Comparison of ENCODE assay signal across 22 cellular contexts in genomic region chr3:55042591-55042990, GRCh38.
A peak's percentile ranks its signal among the peaks of the same experiment; 100 is the strongest.
DNase-seq lines count a peak whose midpoint lies in the region; ATAC-seq and TF ChIP-seq lines count a peak whose summit lies in the region.
"Had no signal": no experiment of that assay in that cellular context is flagged by ENCODE, and none has a peak within 500 bp of the region (broad histone marks: within the 10 kb centered on the region; RNA-seq: fewer than 3 reads in every experiment).

No MANE protein-coding gene starts in this region.

- DNase-seq in AG04450 (ENCODE audit: low read depth, low spot score) (no peak), HFFc6 (no peak), adipocyte (ENCODE audit: low read depth) (peak; percentile 8), fibroblast of villous mesenchyme (ENCODE audit: low read depth) (peak; percentile 40), ascending aorta (ENCODE audit: low spot score in 2 of 2) (no peak), Right ventricle myocardium superior (no peak), lower lobe of right lung (no peak)
- DNase-seq: activated CD4-positive, alpha-beta T cell treated with anti-CD3 and anti-CD28 coated beads, Interleukin-2, amount 50 U/mL, for 1 hour; activated T-cell treated with anti-CD3 and anti-CD28 coated beads, Interleukin-2, amount 50 U/mL, for 24 hours; CD4-positive, CD25-positive, alpha-beta regulatory T cell; DMS79 treated with DMSO at 0.1 percent for 48 hours; effector CD8-positive, alpha-beta T cell; foreskin melanocyte; MV-4-11; NCI-H2029; NCI-H774; stimulated activated CD4-positive, alpha-beta T cell treated with anti-CD3 and anti-CD28 coated beads, Interleukin-4, amount 100 ng/mL, for 1 hour had no signal

- H3K4me1 Mint-ChIP-seq in HFFc6 (ENCODE audit: low read depth), result no peaks in the 10 kb centered on the region; the same call in 1 of the 2 replicates
- H3K4me1 Mint-ChIP-seq: activated naive CD4-positive, alpha-beta T cell treated with anti-CD3 and anti-CD28 coated beads, Interleukin-2, amount 50 U/mL, for 24 hours; CD4-positive, CD25-positive, alpha-beta regulatory T cell had no signal

- H3K27me3 ChIP-seq in AG04450 (ENCODE audit: control insufficient read depth, insufficient read depth, low read length) (no peaks in the 10 kb centered on the region), adipocyte (replicated peaks; ENCODE audit: control insufficient read depth, insufficient read depth, low read length) (no peaks in the 10 kb centered on the region), ascending aorta (no peaks in the 10 kb centered on the region), lower lobe of right lung (ENCODE audit: low read depth) (no peaks in the 10 kb centered on the region)
- H3K27me3 ChIP-seq: cardiac muscle cell, vagina had no signal

- no peaks in the 10 kb centered on the region for H3K9me3 Mint-ChIP-seq in HFFc6
- H3K9me3 Mint-ChIP-seq: activated T-cell treated with anti-CD3 and anti-CD28 coated beads, Interleukin-2, amount 50 U/mL, for 24 hours had no signal

- H3K27ac ChIP-seq in AG04450 (ENCODE audit: low read depth, low read length) (no peak overlapping the region), ascending aorta (no peak overlapping the region), lower lobe of right lung (no peak overlapping the region)
- H3K27ac ChIP-seq: A549, cardiac muscle cell, vagina had no signal

- H3K36me3 ChIP-seq in adipocyte (ENCODE audit: control insufficient read depth, insufficient read depth, low read length, severe bottlenecking) (no peaks in the 10 kb centered on the region), ascending aorta (no peaks in the 10 kb centered on the region), lower lobe of right lung (no peaks in the 10 kb centered on the region)
- H3K36me3 ChIP-seq: cardiac muscle cell, vagina had no signal

- no peaks in the 10 kb centered on the region; the same call in 1 of the 2 replicates for H3K27me3 Mint-ChIP-seq in HFFc6 (ENCODE audit: insufficient read depth)
- H3K27me3 Mint-ChIP-seq: activated naive CD4-positive, alpha-beta T cell treated with anti-CD3 and anti-CD28 coated beads, Interleukin-2, amount 50 U/mL, for 24 hours; activated T-cell treated with anti-CD3 and anti-CD28 coated beads, Interleukin-2, amount 50 U/mL, for 24 hours; CD4-positive, CD25-positive, alpha-beta regulatory T cell had no signal

- no peak for ATAC-seq in Right ventricle myocardium superior (ENCODE audit: poor library complexity)
- no peak for ATAC-seq in HG03354 (IDR thresholded peaks at IDR 0.05; ENCODE audit: poor library complexity, severe bottlenecking, unreplicated experiment)
- no peak for ATAC-seq in lower lobe of right lung
- ATAC-seq: A549 had no signal

- intact Hi-C loops in ascending aorta (cut with DNase I) (no loop called here), Right ventricle myocardium superior (cut with DNase I) (no loop called here), lower lobe of right lung (cut with DNase I) (no loop called here)

- CTCF ChIA-PET in AG04450 (lab: Charles Lee), result no interaction called here

- TF ChIP-seq CTCF in AG04450 (IDR thresholded peaks at IDR 0.05; ENCODE audit: low read depth, low read length) (0 out of 2 replicates have a peak, but pooled peaks have one; percentile 6), HFFc6 (IDR thresholded peaks at IDR 0.05) (peak; percentile 34; the same call in 1 of the 2 replicates), fibroblast of villous mesenchyme (IDR thresholded peaks at IDR 0.05; ENCODE audit: insufficient read depth, low read depth, low read length) (peak; percentile 46), ascending aorta (IDR thresholded peaks at IDR 0.05) (no peak), lower lobe of right lung (IDR thresholded peaks at IDR 0.05) (no peak)

- no peak overlapping the region for H3K9ac ChIP-seq in adipocyte (ENCODE audit: low read length)

- H3K36me3 Mint-ChIP-seq in HFFc6 (ENCODE audit: low read depth), result no peaks in the 10 kb centered on the region
- H3K36me3 Mint-ChIP-seq: activated naive CD4-positive, alpha-beta T cell treated with anti-CD3 and anti-CD28 coated beads, Interleukin-2, amount 50 U/mL, for 24 hours; CD4-positive, CD25-positive, alpha-beta regulatory T cell had no signal

- H3K27ac Mint-ChIP-seq in HFFc6, result no peak overlapping the region
- H3K27ac Mint-ChIP-seq: activated naive CD4-positive, alpha-beta T cell treated with anti-CD3 and anti-CD28 coated beads, Interleukin-2, amount 50 U/mL, for 24 hours; activated T-cell treated with anti-CD3 and anti-CD28 coated beads, Interleukin-2, amount 50 U/mL, for 24 hours; CD4-positive, CD25-positive, alpha-beta regulatory T cell had no signal

- H3K4me1 ChIP-seq in adipocyte (ENCODE audit: control insufficient read depth, insufficient read depth, low read length), result no peaks in the 10 kb centered on the region
- H3K4me1 ChIP-seq in ascending aorta, result no peaks in the 10 kb centered on the region
- H3K4me1 ChIP-seq in lower lobe of right lung, result no peaks in the 10 kb centered on the region
- H3K4me1 ChIP-seq: A549, vagina had no signal

- H3K4me3 Mint-ChIP-seq in HFFc6, result no peak overlapping the region
- H3K4me3 Mint-ChIP-seq: activated naive CD4-positive, alpha-beta T cell treated with anti-CD3 and anti-CD28 coated beads, Interleukin-2, amount 50 U/mL, for 24 hours; activated T-cell treated with anti-CD3 and anti-CD28 coated beads, Interleukin-2, amount 50 U/mL, for 24 hours; CD4-positive, CD25-positive, alpha-beta regulatory T cell had no signal

- H3K4me3 ChIP-seq in AG04450 (ENCODE audit: low read depth, low read length), result no peak overlapping the region
- no peak overlapping the region for H3K4me3 ChIP-seq in adipocyte (ENCODE audit: low read length)
- H3K4me3 ChIP-seq in fibroblast of villous mesenchyme (ENCODE audit: low read depth, low read length), result no peak overlapping the region
- H3K4me3 ChIP-seq in ascending aorta, result no peak overlapping the region
- no peak overlapping the region for H3K4me3 ChIP-seq in lower lobe of right lung
- H3K4me3 ChIP-seq: A549, cardiac muscle cell, vagina had no signal

- POLR2A ChIA-PET in AG04450 (lab: Yijun Ruan, JAX), result no interaction called here

- H3K9me3 ChIP-seq in AG04450 (ENCODE audit: control insufficient read depth, insufficient read depth, low read length) (no peaks in the 10 kb centered on the region), adipocyte (ENCODE audit: control insufficient read depth, low read length) (no peaks in the 10 kb centered on the region), ascending aorta (no peaks in the 10 kb centered on the region), lower lobe of right lung (no peaks in the 10 kb centered on the region)
- H3K9me3 ChIP-seq: A549, vagina had no signal

Comparison
In these comparisons a context has a peak if more than half of its experiments do, and no peak if none do; other contexts are left out.
1. DNase-seq: peak in adipocyte (single experiment) and fibroblast of villous mesenchyme (single experiment); none in AG04450 (single experiment), HFFc6 (single experiment), ascending aorta (0 of 2), Right ventricle myocardium superior (single experiment) and lower lobe of right lung (single experiment).
2. CTCF ChIP-seq: peak in AG04450 (single experiment), HFFc6 (single experiment) and fibroblast of villous mesenchyme (single experiment); none in ascending aorta (0 of 3) and lower lobe of right lung (single experiment).